In genomic region chr1:3310718-3311400, GRCh38 we compare ENCODE assay signal across 22 cellular contexts.
A peak's percentile ranks its signal among the peaks of the same experiment; 100 is the strongest.
DNase-seq lines count a peak whose midpoint lies in the region; ATAC-seq, FAIRE-seq and TF ChIP-seq lines count a peak whose summit lies in the region.
"Had no signal": no experiment of that assay in that cellular context is flagged by ENCODE, and none has a peak within 500 bp of the region (broad histone marks: within the 10 kb centered on the region; RNA-seq: fewer than 3 reads in every experiment).

No MANE protein-coding gene starts in this region.

- TF ChIP-seq RAD21 in IMR-90 (IDR thresholded peaks at IDR 0.05; ENCODE audit: low read length) (no peak), K562 (CRISPR knock-in tag; conservative IDR thresholded peaks at IDR 0.05 in 1 of 2, IDR thresholded peaks at IDR 0.05 in 1 of 2) (no peak)

- H2AK9ac ChIP-seq in IMR-90 (replicated peaks; ENCODE audit: low read depth, low read length, poor library complexity): peak overlapping the region; percentile 25

- no peak for TF ChIP-seq EP300 in K562 (IDR thresholded peaks at IDR 0.05; ENCODE audit: low read length)

- WGBS in IMR-90 (ENCODE audit: extremely low coverage in 2 of 2, insufficient read length in 1 of 2), 2 experiments: 91% methylated on average over 4 of the region's 25 CpGs; no CpG with 5 or more reads in 1 of the 2 experiments
- WGBS in K562 (ENCODE audit: insufficient coverage, low coverage, missing lambda C conversion rate): 14% methylated on average over 25 of the region's 25 CpGs
- 78 to 85% methylated on average over 25 of the region's 25 CpGs for whole genome bisulfite sequencing in testis, 2 donors
- WGBS in endodermal cell (ENCODE audit: insufficient coverage in 1 of 2, insufficient read length in 1 of 2), 2 experiments: 81 to 91% methylated on average over 16 to 25 of the region's 25 CpGs

- no peak overlapping the region for H4K8ac ChIP-seq in IMR-90 (ENCODE audit: low read depth in 2 of 2, low read length in 2 of 2)

- TF ChIP-seq CTCF in IMR-90 (conservative IDR thresholded peaks at IDR 0.05; ENCODE audit: low read depth, low read length) (no peak), K562 (IDR thresholded peaks at IDR 0.05 in 2 of 3, conservative IDR thresholded peaks at IDR 0.05 in 1 of 3; ENCODE audit: insufficient read depth in 2 of 3, low read depth in 1 of 3, low read length in 3 of 3) (no peak), nephron progenitor cell (IDR thresholded peaks at IDR 0.05) (no peak), type B pancreatic cell (conservative IDR thresholded peaks at IDR 0.05) (no peak), testis (IDR thresholded peaks at IDR 0.05) (no peak), endodermal cell (conservative IDR thresholded peaks at IDR 0.05) (no peak)

- H3K4me1 Mint-ChIP-seq in nephron progenitor cell (peaks cover 77% of the 10 kb centered on the region), type B pancreatic cell (ENCODE audit: unreplicated experiment) (peaks cover 51% of the 10 kb centered on the region), endodermal cell (peaks cover 23% of the 10 kb centered on the region)

- H4K5ac ChIP-seq in IMR-90 (ENCODE audit: low read depth, low read length): no peak overlapping the region

- H2AFZ ChIP-seq in IMR-90 (replicated peaks; ENCODE audit: low read length, poor library complexity) (peak overlapping the region; percentile 36), K562 (ENCODE audit: low read depth, low read length) (no peak overlapping the region)

- ATAC-seq in IMR-90 (ENCODE audit: low read depth) (no peak), K562 (no peak)
- ATAC-seq: Panc1 had no signal

- H3K79me2 ChIP-seq in K562 (ENCODE audit: control insufficient read depth, insufficient read depth, low read length): no peaks in the 10 kb centered on the region

- no peaks in the 10 kb centered on the region for H3K36me3 Mint-ChIP-seq in nephron progenitor cell (ENCODE audit: low read depth)
- H3K36me3 Mint-ChIP-seq in type B pancreatic cell: no peaks in the 10 kb centered on the region
- H3K36me3 Mint-ChIP-seq in endodermal cell (ENCODE audit: low read depth): no peaks in the 10 kb centered on the region
- H3K36me3 Mint-ChIP-seq: CD8-positive, alpha-beta memory T cell had no signal

- H2AK5ac ChIP-seq in IMR-90 (ENCODE audit: low read depth, low read length): peak overlapping the region; percentile 79

- H3K4me2 ChIP-seq in IMR-90 (ENCODE audit: low read depth, low read length) (no peak overlapping the region), K562 (ENCODE audit: insufficient read depth, low read length) (no peak overlapping the region)

- BruUV-seq in IMR-90 (replicated peaks; lab: Mats Ljungman, UMichigan) (no TSS peak), K562 (replicated peaks; lab: Mats Ljungman, UMichigan) (no TSS peak)

- peak overlapping the region; percentile 15; the same call in 1 of the 3 replicates for H2BK15ac ChIP-seq in IMR-90 (ENCODE audit: low read depth, low read length)

- POLR2A ChIA-PET in IMR-90 (lab: Charles Lee; ENCODE audit: unreplicated experiment) (no interaction called here), K562 (lab: Yijun Ruan, JAX) (interaction anchor here (0.6 kb wide), 1 partner anchor 1020 kb away, joined by 5 read pairs; no protein-coding TSS in a partner anchor)

- peak overlapping the region; percentile 36; the same call in 1 of the 2 replicates for H3K4ac ChIP-seq in IMR-90 (ENCODE audit: low read depth, low read length)

- peaks cover 23% of the 10 kb centered on the region for H3K4me1 ChIP-seq in IMR-90 (ENCODE audit: control insufficient read depth, insufficient read depth, low read length)
- peaks cover 16 to 22% of the 10 kb centered on the region in 2 experiments for H3K4me1 ChIP-seq in K562 (replicated peaks in 1 of 2; ENCODE audit: control insufficient read depth in 2 of 2, insufficient read depth in 2 of 2, low read length in 2 of 2)
- peaks cover 22% of the 10 kb centered on the region for H3K4me1 ChIP-seq in testis
- peaks cover 8% of the 10 kb centered on the region for H3K4me1 ChIP-seq in endodermal cell (ENCODE audit: control insufficient read depth, insufficient read depth, low read length)

- no peak for FAIRE-seq in K562 (lab: Jason Lieb, UNC)
- FAIRE-seq: D721Med, GM12892, GM18507 had no signal

- H3K27ac ChIP-seq in IMR-90 (ENCODE audit: insufficient read depth, low read length) (no peak overlapping the region), K562 (ENCODE audit: extremely low read depth, low read depth, low read length) (no peak overlapping the region), testis (no peak overlapping the region), endodermal cell (ENCODE audit: low read depth, low read length) (no peak overlapping the region)
- H3K27ac ChIP-seq: HL-60 had no signal

- H3K36me3 ChIP-seq in IMR-90 (ENCODE audit: control insufficient read depth, insufficient read depth, low read length) (no peaks in the 10 kb centered on the region), K562 (ENCODE audit: control insufficient read depth, insufficient read depth, low read length) (no peaks in the 10 kb centered on the region), testis (ENCODE audit: low read depth, missing control alignments) (no peaks in the 10 kb centered on the region), endodermal cell (ENCODE audit: control insufficient read depth, insufficient read depth, low read length) (no peaks in the 10 kb centered on the region)

- no peak overlapping the region for H3K9ac ChIP-seq in IMR-90 (ENCODE audit: low read depth, low read length)
- H3K9ac ChIP-seq in K562 (ENCODE audit: insufficient read depth in 1 of 2, low read depth in 2 of 2, low read length in 2 of 2): no peak overlapping the region
- H3K9ac ChIP-seq in endodermal cell (ENCODE audit: extremely low read depth, low read length, poor library complexity, severe bottlenecking): no peak overlapping the region

- no peak for DNase-seq in IMR-90
- DNase-seq in K562 (ENCODE audit: extremely low read depth in 1 of 4, low spot score in 3 of 4): no peak
- DNase-seq in nephron progenitor cell: no peak
- no peak for DNase-seq in type B pancreatic cell (ENCODE audit: extremely low spot score, unreplicated experiment)
- no peak for DNase-seq in iPS-NIHi11 (ENCODE audit: low spot score)
- DNase-seq in testis: no peak
- no peak for DNase-seq in endodermal cell
- DNase-seq: C1 segment of cervical spinal cord; CD8-positive, alpha-beta memory T cell; H7; MM.1S; NCI-H1092; NCI-H146; NCI-H2081; NCI-H2171 treated with DMSO at 0.1 percent for 48 hours; NCI-H446; NCI-H69 had no signal

- no peaks in the 10 kb centered on the region for H3K79me1 ChIP-seq in IMR-90 (ENCODE audit: low read depth in 1 of 2, low read length in 2 of 2)

- intact Hi-C loops in IMR-90 (cut with micrococcal nuclease) (loop anchor here (10.0 kb wide), 2 partner anchors 246 to 896 kb away; partner anchors contain the start of genes PEX10 and PRDM16), K562 (cut with micrococcal nuclease) (no loop called here), testis (cut with DNase I; ENCODE audit: low total_unique reads) (no loop called here)

- no peak overlapping the region for H3K18ac ChIP-seq in IMR-90 (ENCODE audit: low read depth, low read length)

- H3K9me3 ChIP-seq in IMR-90 (ENCODE audit: control insufficient read depth, insufficient read depth, low read length) (no peaks in the 10 kb centered on the region), K562 (replicated peaks; ENCODE audit: control insufficient read depth, insufficient read depth, low read depth, low read length) (no peaks in the 10 kb centered on the region), testis (no peaks in the 10 kb centered on the region), endodermal cell (ENCODE audit: control insufficient read depth, low read length) (no peaks in the 10 kb centered on the region)

- H4K20me1 ChIP-seq in IMR-90 (ENCODE audit: insufficient read depth, low read length) (no peaks in the 10 kb centered on the region; the same call in 1 of the 2 replicates), K562 (replicated peaks; ENCODE audit: control insufficient read depth, insufficient read depth, low read length) (peaks cover 6% of the 10 kb centered on the region; the same call in 1 of the 2 replicates)

- no peak overlapping the region; the same call in 1 of the 2 replicates for H2BK20ac ChIP-seq in IMR-90 (ENCODE audit: low read depth, low read length)

- in situ Hi-C loops in IMR-90 (cut with MboI; ENCODE audit: low sequenced_read_pairs) (loop anchor here (25.0 kb wide), 1 partner anchor 899 kb away; the partner anchor contains the start of gene PEX10), K562 (cut with MboI) (no loop called here)

- peaks cover 16% of the 10 kb centered on the region for H3K9me1 ChIP-seq in IMR-90 (ENCODE audit: insufficient read depth, low read length)
- no peaks in the 10 kb centered on the region for H3K9me1 ChIP-seq in K562 (ENCODE audit: control insufficient read depth, insufficient read depth, low read length)

- H3K4me3 Mint-ChIP-seq in nephron progenitor cell (peak overlapping the region; percentile 28), type B pancreatic cell (peak overlapping the region; percentile 45), endodermal cell (no peak overlapping the region)
- H3K4me3 Mint-ChIP-seq: CD8-positive, alpha-beta memory T cell had no signal

- H3K27me3 ChIP-seq in IMR-90 (ENCODE audit: control insufficient read depth, insufficient read depth, low read length) (no peaks in the 10 kb centered on the region), K562 (ENCODE audit: control insufficient read depth in 2 of 2, insufficient read depth in 2 of 2, low read length in 2 of 2) (peaks cover 10 to 70% of the 10 kb centered on the region in 2 experiments; a peak in 4 of 5 replicates), testis (no peaks in the 10 kb centered on the region), endodermal cell (ENCODE audit: control insufficient read depth, insufficient read depth, low read length, poor library complexity, severe bottlenecking) (peaks cover 32% of the 10 kb centered on the region)

- TF ChIP-seq POLR2A in IMR-90 (IDR thresholded peaks at IDR 0.05; ENCODE audit: low read depth, low read length): no peak
- TF ChIP-seq POLR2A in K562 (conservative IDR thresholded peaks at IDR 0.05): no peak
- no peak for TF ChIP-seq POLR2A in testis (IDR thresholded peaks at IDR 0.05)

- CTCF ChIA-PET in IMR-90 (lab: Yijun Ruan, JAX): no interaction called here
- CTCF ChIA-PET in K562 (lab: Yijun Ruan, JAX; ENCODE audit: low intra/inter-chr PET ratio): no interaction called here

- peak overlapping the region; percentile 39; the same call in 1 of the 2 replicates for H4K91ac ChIP-seq in IMR-90 (ENCODE audit: insufficient read depth, low read depth, low read length)

- H3K14ac ChIP-seq in IMR-90 (replicated peaks; ENCODE audit: low read depth, low read length): 0 out of 2 replicates have a peak overlapping the region, but pooled peaks have one; percentile 11

- no peak overlapping the region for H3K27ac Mint-ChIP-seq in nephron progenitor cell
- peak overlapping the region; percentile 63 for H3K27ac Mint-ChIP-seq in type B pancreatic cell
- no peak overlapping the region for H3K27ac Mint-ChIP-seq in endodermal cell
- H3K27ac Mint-ChIP-seq: CD8-positive, alpha-beta memory T cell had no signal

- peak overlapping the region; percentile 11 for H2BK120ac ChIP-seq in IMR-90 (ENCODE audit: low read depth, low read length)

- H3K9me3 Mint-ChIP-seq in nephron progenitor cell (no peaks in the 10 kb centered on the region), type B pancreatic cell (no peaks in the 10 kb centered on the region), endodermal cell (no peaks in the 10 kb centered on the region)

- H3K23ac ChIP-seq in IMR-90 (ENCODE audit: low read depth, low read length): no peak overlapping the region

- no peak overlapping the region for H3K4me3 ChIP-seq in IMR-90 (ENCODE audit: insufficient read depth, low read depth, low read length)
- H3K4me3 ChIP-seq in K562: no peak overlapping the region
- H3K4me3 ChIP-seq in testis: no peak overlapping the region
- no peak overlapping the region for H3K4me3 ChIP-seq in endodermal cell (ENCODE audit: low read length)

- H3K56ac ChIP-seq in IMR-90 (ENCODE audit: extremely low read depth, insufficient read depth, low read length): no peak overlapping the region

- dilution Hi-C loops in IMR-90 (cut with HindIII; ENCODE audit: low sequenced_read_pairs, unreplicated experiment): no loop called here

- H3K27me3 Mint-ChIP-seq in nephron progenitor cell (ENCODE audit: low read depth, poor library complexity): peaks cover 36% of the 10 kb centered on the region
- peaks cover 44% of the 10 kb centered on the region for H3K27me3 Mint-ChIP-seq in type B pancreatic cell
- H3K27me3 Mint-ChIP-seq in endodermal cell (ENCODE audit: insufficient read depth): peaks cover 16% of the 10 kb centered on the region

- no peak overlapping the region for H2BK5ac ChIP-seq in IMR-90 (ENCODE audit: low read depth, low read length, poor library complexity, severe bottlenecking)
